In the genomic region with DNA sequence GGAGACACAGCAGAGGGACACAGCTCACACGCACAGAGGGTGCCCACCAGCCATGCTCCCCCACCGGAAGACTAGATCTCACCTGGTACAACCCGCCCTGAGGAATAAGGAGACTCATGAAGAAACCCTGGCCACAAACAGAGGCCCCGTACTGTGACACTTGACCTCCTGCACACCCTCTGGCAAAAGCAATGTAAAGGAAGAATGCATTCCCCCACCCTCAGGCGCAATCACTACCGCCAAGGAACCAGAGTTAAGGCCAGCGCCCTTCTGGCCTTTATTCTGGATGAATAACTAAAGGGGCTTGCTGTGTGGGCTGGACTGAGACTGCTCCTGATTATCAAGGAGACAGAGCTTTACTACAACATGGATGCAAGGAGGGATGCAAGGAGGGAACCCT, we compare ENCODE assay signal across 28 cellular contexts.
"Had no signal": no experiment of that assay in that cellular context is flagged by ENCODE, and none has a peak within 500 bp of the region (broad histone marks: within the 10 kb centered on the region; RNA-seq: fewer than 3 reads in every experiment).

No MANE protein-coding gene starts in this region.

- H3K27ac Mint-ChIP-seq: activated CD4-positive, alpha-beta memory T cell treated with anti-CD3 and anti-CD28 coated beads, Interleukin-2, amount 10 ng/mL, durations not matched to agents 7 days and 5 days; activated CD4-positive, alpha-beta T cell treated with anti-CD3 and anti-CD28 coated beads, Interleukin-2, amount 10 ng/mL, durations not matched to agents 7 days and 5 days; activated naive CD4-positive, alpha-beta T cell treated with anti-CD3 and anti-CD28 coated beads, Interleukin-2, amount 10 ng/mL, durations not matched to agents 7 days and 5 days; activated naive CD4-positive, alpha-beta T cell treated with anti-CD3 and anti-CD28 coated beads, Interleukin-2, amount 50 U/mL, for 72 hours; activated naive CD8-positive, alpha-beta T cell treated with anti-CD3 and anti-CD28 coated beads, Interleukin-2, amount 10 ng/mL, durations not matched to agents 7 days and 5 days; activated T-cell treated with anti-CD3 and anti-CD28 coated beads, Interleukin-2, amount 50 U/mL, for 24 hours; activated T-cell treated with anti-CD3 and anti-CD28 coated beads, Interleukin-2, amount 50 U/mL, for 72 hours; dendritic cell treated with granulocyte-macrophage colony-stimulating factor and Interleukin-4, amounts not matched to agents 40 ng/mL and 50 ng/mL, for 4 days had no signal

- H3K36me3 Mint-ChIP-seq: activated naive CD4-positive, alpha-beta T cell treated with anti-CD3 and anti-CD28 coated beads, Interleukin-2, amount 10 ng/mL, durations not matched to agents 7 days and 5 days; activated naive CD4-positive, alpha-beta T cell treated with anti-CD3 and anti-CD28 coated beads, Interleukin-2, amount 50 U/mL, for 72 hours; activated naive CD8-positive, alpha-beta T cell treated with anti-CD3 and anti-CD28 coated beads, Interleukin-2, amount 10 ng/mL, durations not matched to agents 7 days and 5 days; brain had no signal

- H3K9me3 ChIP-seq: ascending aorta, breast epithelium, esophagus muscularis mucosa, gastrocnemius medialis, heart right ventricle had no signal

- H3K4me3 ChIP-seq: ascending aorta, breast epithelium, cardiac muscle cell, coronary artery, dorsolateral prefrontal cortex, esophagus muscularis mucosa, gastrocnemius medialis, heart right ventricle had no signal

- H3K9me3 Mint-ChIP-seq: activated CD4-positive, alpha-beta memory T cell treated with anti-CD3 and anti-CD28 coated beads, Interleukin-2, amount 10 ng/mL, durations not matched to agents 7 days and 5 days; activated naive CD8-positive, alpha-beta T cell treated with anti-CD3 and anti-CD28 coated beads, Interleukin-2, amount 10 ng/mL, durations not matched to agents 7 days and 5 days; activated T-cell treated with anti-CD3 and anti-CD28 coated beads, Interleukin-2, amount 50 U/mL, for 24 hours; dendritic cell treated with granulocyte-macrophage colony-stimulating factor and Interleukin-4, amounts not matched to agents 40 ng/mL and 50 ng/mL, for 4 days had no signal

- DNase-seq: activated CD4-positive, alpha-beta memory T cell treated with anti-CD3 and anti-CD28 coated beads, Interleukin-2, amount 10 ng/mL, durations not matched to agents 7 days and 5 days; activated CD4-positive, alpha-beta T cell treated with anti-CD3 and anti-CD28 coated beads for 1 hour; activated CD4-positive, alpha-beta T cell treated with anti-CD3 and anti-CD28 coated beads for 4 hours; activated CD4-positive, alpha-beta T cell treated with anti-CD3 and anti-CD28 coated beads, Interleukin-2, amount 10 ng/mL, durations not matched to agents 7 days and 5 days; activated CD4-positive, alpha-beta T cell treated with anti-CD3 and anti-CD28 coated beads, Interleukin-2, amount 50 U/mL, for 4 hours; activated CD8-positive, alpha-beta memory T cell treated with anti-CD3 and anti-CD28 coated beads, Interleukin-2, amount 50 U/mL, for 48 hours; activated gamma-delta T cell; activated naive CD4-positive, alpha-beta T cell; activated naive CD4-positive, alpha-beta T cell treated with anti-CD3 and anti-CD28 coated beads, Interleukin-2, amount 10 ng/mL, durations not matched to agents 7 days and 5 days; activated naive CD8-positive, alpha-beta T cell treated with anti-CD3 and anti-CD28 coated beads, Interleukin-2, amount 10 ng/mL, durations not matched to agents 7 days and 5 days; activated T-cell treated with anti-CD3 and anti-CD28 coated beads for 4 hours; activated T-cell treated with anti-CD3 and anti-CD28 coated beads, Interleukin-2, amount 50 U/mL, for 24 hours; activated T-cell treated with anti-CD3 and anti-CD28 coated beads, Interleukin-2, amount 50 U/mL, for 72 hours; central memory CD4-positive, alpha-beta T cell; dorsolateral prefrontal cortex; effector CD4-positive, alpha-beta T cell; foreskin keratinocyte; gastrocnemius medialis; heart right ventricle; T-helper 2 cell had no signal

- ATAC-seq: activated naive CD4-positive, alpha-beta T cell treated with anti-CD3 and anti-CD28 coated beads, Interleukin-2, amount 50 U/mL, for 72 hours; activated T-cell treated with anti-CD3 and anti-CD28 coated beads, Interleukin-2, amount 50 U/mL, for 72 hours; foreskin keratinocyte; gastrocnemius medialis; heart right ventricle had no signal

- H3K27me3 Mint-ChIP-seq: activated CD4-positive, alpha-beta memory T cell treated with anti-CD3 and anti-CD28 coated beads, Interleukin-2, amount 10 ng/mL, durations not matched to agents 7 days and 5 days; activated CD4-positive, alpha-beta T cell treated with anti-CD3 and anti-CD28 coated beads, Interleukin-2, amount 10 ng/mL, durations not matched to agents 7 days and 5 days; activated naive CD4-positive, alpha-beta T cell treated with anti-CD3 and anti-CD28 coated beads, Interleukin-2, amount 10 ng/mL, durations not matched to agents 7 days and 5 days; activated naive CD8-positive, alpha-beta T cell treated with anti-CD3 and anti-CD28 coated beads, Interleukin-2, amount 10 ng/mL, durations not matched to agents 7 days and 5 days; activated T-cell treated with anti-CD3 and anti-CD28 coated beads, Interleukin-2, amount 50 U/mL, for 24 hours; dendritic cell treated with granulocyte-macrophage colony-stimulating factor and Interleukin-4, amounts not matched to agents 40 ng/mL and 50 ng/mL, for 4 days had no signal

- H3K27ac ChIP-seq: ascending aorta, breast epithelium, cardiac muscle cell, coronary artery, dorsolateral prefrontal cortex, esophagus muscularis mucosa, foreskin keratinocyte, gastrocnemius medialis, heart right ventricle had no signal

- H3K36me3 ChIP-seq: ascending aorta, breast epithelium, cardiac muscle cell, esophagus muscularis mucosa, gastrocnemius medialis, heart right ventricle had no signal

- H3K4me3 Mint-ChIP-seq: activated CD4-positive, alpha-beta memory T cell treated with anti-CD3 and anti-CD28 coated beads, Interleukin-2, amount 10 ng/mL, durations not matched to agents 7 days and 5 days; activated CD4-positive, alpha-beta T cell treated with anti-CD3 and anti-CD28 coated beads, Interleukin-2, amount 10 ng/mL, durations not matched to agents 7 days and 5 days; activated naive CD4-positive, alpha-beta T cell treated with anti-CD3 and anti-CD28 coated beads, Interleukin-2, amount 10 ng/mL, durations not matched to agents 7 days and 5 days; activated naive CD8-positive, alpha-beta T cell treated with anti-CD3 and anti-CD28 coated beads, Interleukin-2, amount 10 ng/mL, durations not matched to agents 7 days and 5 days; activated T-cell treated with anti-CD3 and anti-CD28 coated beads, Interleukin-2, amount 50 U/mL, for 24 hours; activated T-cell treated with anti-CD3 and anti-CD28 coated beads, Interleukin-2, amount 50 U/mL, for 72 hours; brain; dendritic cell treated with granulocyte-macrophage colony-stimulating factor and Interleukin-4, amounts not matched to agents 40 ng/mL and 50 ng/mL, for 4 days had no signal

- H3K4me1 Mint-ChIP-seq: activated CD4-positive, alpha-beta memory T cell treated with anti-CD3 and anti-CD28 coated beads, Interleukin-2, amount 10 ng/mL, durations not matched to agents 7 days and 5 days; activated CD4-positive, alpha-beta T cell treated with anti-CD3 and anti-CD28 coated beads, Interleukin-2, amount 10 ng/mL, durations not matched to agents 7 days and 5 days; activated naive CD4-positive, alpha-beta T cell treated with anti-CD3 and anti-CD28 coated beads, Interleukin-2, amount 10 ng/mL, durations not matched to agents 7 days and 5 days; activated naive CD8-positive, alpha-beta T cell treated with anti-CD3 and anti-CD28 coated beads, Interleukin-2, amount 10 ng/mL, durations not matched to agents 7 days and 5 days had no signal

- H3K27me3 ChIP-seq: ascending aorta, breast epithelium, cardiac muscle cell, esophagus muscularis mucosa, foreskin keratinocyte, gastrocnemius medialis, heart right ventricle had no signal

- H3K4me1 ChIP-seq: ascending aorta, breast epithelium, esophagus muscularis mucosa, foreskin keratinocyte, gastrocnemius medialis, heart right ventricle had no signal
